2 cellular contexts compared by ENCODE assay signal in the genomic region with DNA sequence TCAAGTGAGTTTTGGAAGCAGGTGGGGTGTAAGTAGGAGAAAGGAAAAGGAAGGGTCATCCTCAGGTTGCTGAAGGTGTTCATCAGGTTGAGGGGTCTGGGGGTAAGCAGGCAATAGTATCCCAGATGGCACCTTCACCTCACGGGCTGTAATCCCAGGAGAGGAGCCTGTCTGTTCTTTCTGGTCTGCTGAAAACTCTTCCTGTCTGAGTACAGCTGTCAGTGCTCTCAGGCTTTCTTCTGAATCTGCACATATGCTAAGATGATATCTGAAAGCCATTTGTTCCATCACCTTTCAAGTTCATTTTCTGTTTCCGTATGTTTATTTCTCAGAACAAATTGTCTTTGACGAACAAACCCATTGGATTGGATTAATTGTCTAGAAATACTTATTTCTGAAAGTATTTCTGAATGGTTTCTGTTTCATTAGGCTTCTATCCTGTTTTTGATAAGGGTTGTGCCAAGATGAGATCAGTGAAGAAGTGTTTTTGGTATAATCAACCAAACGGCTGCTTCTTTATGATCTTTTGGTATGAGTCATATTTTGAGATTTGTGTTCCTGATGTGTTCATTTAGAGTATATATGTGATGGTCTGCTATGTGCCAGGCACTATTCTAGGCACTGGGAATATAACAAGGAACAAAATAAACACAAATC.
TF ChIP-seq lines count a peak whose summit lies in the region.

No MANE protein-coding gene starts in this region.

TF ChIP-seq in SK-N-SH, 30 proteins besides CTCF, POLR2A, EP300 and RAD21 (continued from another document):
- TF ChIP-seq, protein P1, sequence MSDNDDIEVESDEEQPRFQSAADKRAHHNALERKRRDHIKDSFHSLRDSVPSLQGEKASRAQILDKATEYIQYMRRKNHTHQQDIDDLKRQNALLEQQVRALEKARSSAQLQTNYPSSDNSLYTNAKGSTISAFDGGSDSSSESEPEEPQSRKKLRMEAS (IDR thresholded peaks at IDR 0.05; ENCODE audit: low read depth) = no peak

TF ChIP-seq in SK-N-SH treated with all-trans-retinoic acid at 6 μM for 48 hours, 23 proteins besides CTCF, POLR2A, EP300 and RAD21 (continued from another document):
- TF ChIP-seq, protein P2, sequence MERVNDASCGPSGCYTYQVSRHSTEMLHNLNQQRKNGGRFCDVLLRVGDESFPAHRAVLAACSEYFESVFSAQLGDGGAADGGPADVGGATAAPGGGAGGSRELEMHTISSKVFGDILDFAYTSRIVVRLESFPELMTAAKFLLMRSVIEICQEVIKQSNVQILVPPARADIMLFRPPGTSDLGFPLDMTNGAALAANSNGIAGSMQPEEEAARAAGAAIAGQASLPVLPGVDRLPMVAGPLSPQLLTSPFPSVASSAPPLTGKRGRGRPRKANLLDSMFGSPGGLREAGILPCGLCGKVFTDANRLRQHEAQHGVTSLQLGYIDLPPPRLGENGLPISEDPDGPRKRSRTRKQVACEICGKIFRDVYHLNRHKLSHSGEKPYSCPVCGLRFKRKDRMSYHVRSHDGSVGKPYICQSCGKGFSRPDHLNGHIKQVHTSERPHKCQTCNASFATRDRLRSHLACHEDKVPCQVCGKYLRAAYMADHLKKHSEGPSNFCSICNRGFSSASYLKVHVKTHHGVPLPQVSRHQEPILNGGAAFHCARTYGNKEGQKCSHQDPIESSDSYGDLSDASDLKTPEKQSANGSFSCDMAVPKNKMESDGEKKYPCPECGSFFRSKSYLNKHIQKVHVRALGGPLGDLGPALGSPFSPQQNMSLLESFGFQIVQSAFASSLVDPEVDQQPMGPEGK (CRISPR knock-in tag; IDR thresholded peaks at IDR 0.05; ENCODE audit: borderline replicate concordance) = no peak
- TF ChIP-seq, protein P3, sequence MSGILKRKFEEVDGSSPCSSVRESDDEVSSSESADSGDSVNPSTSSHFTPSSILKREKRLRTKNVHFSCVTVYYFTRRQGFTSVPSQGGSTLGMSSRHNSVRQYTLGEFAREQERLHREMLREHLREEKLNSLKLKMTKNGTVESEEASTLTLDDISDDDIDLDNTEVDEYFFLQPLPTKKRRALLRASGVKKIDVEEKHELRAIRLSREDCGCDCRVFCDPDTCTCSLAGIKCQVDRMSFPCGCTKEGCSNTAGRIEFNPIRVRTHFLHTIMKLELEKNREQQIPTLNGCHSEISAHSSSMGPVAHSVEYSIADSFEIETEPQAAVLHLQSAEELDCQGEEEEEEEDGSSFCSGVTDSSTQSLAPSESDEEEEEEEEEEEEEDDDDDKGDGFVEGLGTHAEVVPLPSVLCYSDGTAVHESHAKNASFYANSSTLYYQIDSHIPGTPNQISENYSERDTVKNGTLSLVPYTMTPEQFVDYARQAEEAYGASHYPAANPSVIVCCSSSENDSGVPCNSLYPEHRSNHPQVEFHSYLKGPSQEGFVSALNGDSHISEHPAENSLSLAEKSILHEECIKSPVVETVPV (CRISPR knock-in tag; IDR thresholded peaks at IDR 0.05) = no peak
- TF ChIP-seq, protein P4, sequence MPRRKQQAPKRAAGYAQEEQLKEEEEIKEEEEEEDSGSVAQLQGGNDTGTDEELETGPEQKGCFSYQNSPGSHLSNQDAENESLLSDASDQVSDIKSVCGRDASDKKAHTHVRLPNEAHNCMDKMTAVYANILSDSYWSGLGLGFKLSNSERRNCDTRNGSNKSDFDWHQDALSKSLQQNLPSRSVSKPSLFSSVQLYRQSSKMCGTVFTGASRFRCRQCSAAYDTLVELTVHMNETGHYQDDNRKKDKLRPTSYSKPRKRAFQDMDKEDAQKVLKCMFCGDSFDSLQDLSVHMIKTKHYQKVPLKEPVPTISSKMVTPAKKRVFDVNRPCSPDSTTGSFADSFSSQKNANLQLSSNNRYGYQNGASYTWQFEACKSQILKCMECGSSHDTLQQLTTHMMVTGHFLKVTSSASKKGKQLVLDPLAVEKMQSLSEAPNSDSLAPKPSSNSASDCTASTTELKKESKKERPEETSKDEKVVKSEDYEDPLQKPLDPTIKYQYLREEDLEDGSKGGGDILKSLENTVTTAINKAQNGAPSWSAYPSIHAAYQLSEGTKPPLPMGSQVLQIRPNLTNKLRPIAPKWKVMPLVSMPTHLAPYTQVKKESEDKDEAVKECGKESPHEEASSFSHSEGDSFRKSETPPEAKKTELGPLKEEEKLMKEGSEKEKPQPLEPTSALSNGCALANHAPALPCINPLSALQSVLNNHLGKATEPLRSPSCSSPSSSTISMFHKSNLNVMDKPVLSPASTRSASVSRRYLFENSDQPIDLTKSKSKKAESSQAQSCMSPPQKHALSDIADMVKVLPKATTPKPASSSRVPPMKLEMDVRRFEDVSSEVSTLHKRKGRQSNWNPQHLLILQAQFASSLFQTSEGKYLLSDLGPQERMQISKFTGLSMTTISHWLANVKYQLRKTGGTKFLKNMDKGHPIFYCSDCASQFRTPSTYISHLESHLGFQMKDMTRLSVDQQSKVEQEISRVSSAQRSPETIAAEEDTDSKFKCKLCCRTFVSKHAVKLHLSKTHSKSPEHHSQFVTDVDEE (CRISPR knock-in tag; IDR thresholded peaks at IDR 0.05) = no peak
- TF ChIP-seq ARNTL (CRISPR knock-in tag; IDR thresholded peaks at IDR 0.05; ENCODE audit: borderline replicate concordance, low read depth) = no peak
- TF ChIP-seq CSDC2 (CRISPR knock-in tag; IDR thresholded peaks at IDR 0.05) = no peak
